15 cellular contexts compared by ENCODE assay signal in the genomic region with DNA sequence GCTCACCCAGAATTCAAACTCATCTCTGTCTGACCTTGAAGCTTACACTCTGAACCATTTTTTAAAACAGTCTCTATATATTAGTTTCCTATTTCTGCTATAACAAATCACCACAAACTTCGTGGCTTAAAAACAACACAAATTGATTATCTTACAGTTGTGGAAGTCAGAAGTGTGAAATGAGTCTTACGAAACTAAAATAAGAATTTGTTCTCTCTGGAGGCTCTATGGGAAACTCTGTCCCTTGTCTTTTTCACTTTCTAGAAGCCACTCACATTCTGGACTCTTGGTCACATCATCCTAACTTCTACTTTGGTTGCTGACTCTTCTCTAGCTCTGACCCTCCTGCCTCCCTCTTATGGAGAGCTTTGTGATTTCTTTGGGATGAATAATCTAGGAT.
A peak's percentile ranks its signal among the peaks of the same experiment; 100 is the strongest.
DNase-seq lines count a peak whose midpoint lies in the region; ATAC-seq and TF ChIP-seq lines count a peak whose summit lies in the region.
"Had no signal": no experiment of that assay in that cellular context is flagged by ENCODE, and none has a peak within 500 bp of the region (broad histone marks: within the 10 kb centered on the region; RNA-seq: fewer than 3 reads in every experiment).

No MANE protein-coding gene starts in this region.

- H4K8ac ChIP-seq in mesenchymal stem cell (ENCODE audit: low read length) = peak overlapping the region; percentile 43

- ATAC-seq in GM19351 (IDR thresholded peaks at IDR 0.05; ENCODE audit: unreplicated experiment) = peak; percentile 65
- ATAC-seq in HG03432 (IDR thresholded peaks at IDR 0.05; ENCODE audit: unreplicated experiment) = peak; percentile 75
- ATAC-seq: K562 had no signal

- H3K27me3 ChIP-seq in mesenchymal stem cell (ENCODE audit: control insufficient read depth in 1 of 2, insufficient read depth in 1 of 2, low read length in 2 of 2) = no peaks in the 10 kb centered on the region
- no peaks in the 10 kb centered on the region for H3K27me3 ChIP-seq in esophagus squamous epithelium
- H3K27me3 ChIP-seq: BLaER1 treated with 17β-estradiol and CSF1 and Interleukin-3, amounts not matched to agents 10 nM and 100 nM had no signal

- H4K91ac ChIP-seq in mesenchymal stem cell (ENCODE audit: low read length) = no peak overlapping the region

- no peak overlapping the region for H3K14ac ChIP-seq in mesenchymal stem cell (ENCODE audit: low read length in 2 of 2)

- H3K36me3 ChIP-seq in mesenchymal stem cell (ENCODE audit: control insufficient read depth in 1 of 2, insufficient read depth in 2 of 2, low read depth in 1 of 2, low read length in 2 of 2) (no peaks in the 10 kb centered on the region), esophagus squamous epithelium (no peaks in the 10 kb centered on the region)
- H3K36me3 ChIP-seq: BLaER1 treated with 17β-estradiol and CSF1 and Interleukin-3, amounts not matched to agents 10 nM and 100 nM had no signal

- H2BK15ac ChIP-seq in mesenchymal stem cell (ENCODE audit: low read depth, poor library complexity, severe bottlenecking) = no peak overlapping the region

- no peak for TF ChIP-seq POLR2A in esophagus squamous epithelium (IDR thresholded peaks at IDR 0.05)

- no peaks in the 10 kb centered on the region for H3K9me3 ChIP-seq in mesenchymal stem cell (ENCODE audit: control insufficient read depth, low read length)
- H3K9me3 ChIP-seq in esophagus squamous epithelium = no peaks in the 10 kb centered on the region
- H3K9me3 ChIP-seq: BLaER1 treated with 17β-estradiol and CSF1 and Interleukin-3, amounts not matched to agents 10 nM and 100 nM had no signal

- H2AFZ ChIP-seq in mesenchymal stem cell (ENCODE audit: low read depth, low read length) = no peak overlapping the region
- H2AFZ ChIP-seq: GM23248 had no signal

- no peak overlapping the region for H3K4me2 ChIP-seq in mesenchymal stem cell (ENCODE audit: low read length, poor library complexity, severe bottlenecking)
- H3K4me2 ChIP-seq: BLaER1 treated with 17β-estradiol and CSF1 and Interleukin-3, amounts not matched to agents 10 nM and 100 nM had no signal

- no peak overlapping the region for H3K18ac ChIP-seq in mesenchymal stem cell (ENCODE audit: low read depth in 1 of 2, low read length in 2 of 2)

- H3K9ac ChIP-seq in mesenchymal stem cell (ENCODE audit: low read length) = no peak overlapping the region
- H3K9ac ChIP-seq: BLaER1 treated with 17β-estradiol and CSF1 and Interleukin-3, amounts not matched to agents 10 nM and 100 nM; GM23248 had no signal

- peak; percentile 56 for DNase-seq in GM12865 (ENCODE audit: low read depth)
- DNase-seq in mesenchymal stem cell = no peak
- no peak for DNase-seq in ecto neural progenitor cell (ENCODE audit: low spot score)
- DNase-seq in esophagus squamous epithelium (lab: John Stamatoyannopoulos, UW) = no peak
- no peak for DNase-seq in NCI-H2227 treated with DMSO at 0.1 percent for 48 hours (lab: John Stamatoyannopoulos, UW)
- DNase-seq: 8988T; CD4-positive, CD25-positive, alpha-beta regulatory T cell; GM23248; H7; Karpas-422 had no signal

- H2BK5ac ChIP-seq in mesenchymal stem cell (ENCODE audit: low read depth, low read length, poor library complexity, severe bottlenecking) = no peak overlapping the region

- WGBS in mesenchymal stem cell = no CpG with 5 or more reads among the region's 2 CpGs
- WGBS in esophagus squamous epithelium, 2 donors = 72 to 76% methylated on average over 2 of the region's 2 CpGs

- H3K27ac ChIP-seq in mesenchymal stem cell (ENCODE audit: low read length, poor library complexity, severe bottlenecking) (no peak overlapping the region), esophagus squamous epithelium (no peak overlapping the region)
- H3K27ac ChIP-seq: BLaER1 treated with 17β-estradiol and CSF1 and Interleukin-3, amounts not matched to agents 10 nM and 100 nM; GM23248; HL-60 had no signal

- H2AK5ac ChIP-seq in mesenchymal stem cell (ENCODE audit: low read length, severe bottlenecking) = no peak overlapping the region

- H3K79me1 ChIP-seq in mesenchymal stem cell (replicated peaks; ENCODE audit: low read length, poor library complexity, severe bottlenecking) = no peaks in the 10 kb centered on the region

- no peak overlapping the region for H2BK12ac ChIP-seq in mesenchymal stem cell (ENCODE audit: low read length in 2 of 2)

- H3K23ac ChIP-seq in mesenchymal stem cell (ENCODE audit: low read length in 2 of 2) = no peak overlapping the region

- TF ChIP-seq CTCF in GM12865 (IDR thresholded peaks at IDR 0.05; ENCODE audit: insufficient read depth, low read depth, low read length, missing control alignments) (no peak), esophagus squamous epithelium (IDR thresholded peaks at IDR 0.05) (no peak)

- intact Hi-C loops in esophagus squamous epithelium (cut with DNase I) = no loop called here

- no peak overlapping the region for H2BK120ac ChIP-seq in mesenchymal stem cell (ENCODE audit: low read depth, low read length)

- H3K4me3 ChIP-seq in GM12865 (ENCODE audit: low read depth, low read length) (no peak overlapping the region), mesenchymal stem cell (ENCODE audit: insufficient read depth in 1 of 2, low read depth in 1 of 2, low read length in 2 of 2) (no peak overlapping the region), esophagus squamous epithelium (no peak overlapping the region)
- H3K4me3 ChIP-seq: BLaER1 treated with 17β-estradiol and CSF1 and Interleukin-3, amounts not matched to agents 10 nM and 100 nM; GM23248; K562 had no signal

- H3K4me1 ChIP-seq in mesenchymal stem cell (ENCODE audit: control insufficient read depth, insufficient read depth, low read depth, low read length) (peaks cover 2% of the 10 kb centered on the region), esophagus squamous epithelium (peaks cover 7 to 23% (median 10%) of the 10 kb centered on the region in 3 donors)

- no peak overlapping the region for H3K4ac ChIP-seq in mesenchymal stem cell (ENCODE audit: low read depth in 1 of 2, low read length in 2 of 2)
